8 cellular contexts compared by ENCODE assay signal in genomic region chr2:219253753-219254589, GRCh38. TPM values are rescaled to one million over a fixed set of nuclear protein-coding genes. Genes with fewer than 3 reads are reported as not detected.
DNase-seq lines count a peak whose midpoint lies in the region; ATAC-seq and TF ChIP-seq lines count a peak whose summit lies in the region.

TUBA4A (minus strand) TSS chr2:219253918; CDS start chr2:219253858, 60 bp downstream.

- no peak for TF ChIP-seq CTCF in fibroblast of villous mesenchyme (IDR thresholded peaks at IDR 0.05; ENCODE audit: insufficient read depth, low read depth, low read length)
- TF ChIP-seq CTCF in neural progenitor cell (IDR thresholded peaks at IDR 0.05): no peak

- H3K9ac ChIP-seq in neural progenitor cell (no peak within 1 kb of the TSS), stomach smooth muscle (ENCODE audit: low read length in 2 of 2) (peak within 1 kb of the TSS; percentile 73 to 86)

- H3K79me2 ChIP-seq in neural progenitor cell (ENCODE audit: low read depth): no peaks in the 10 kb centered on the region

- H3K4me2 ChIP-seq in neural progenitor cell: peak within 1 kb of the TSS; percentile 78

- H4K20me1 ChIP-seq in neural progenitor cell (ENCODE audit: low read depth): peaks cover 12% of the 10 kb centered on the region

- peaks cover 7% of the 10 kb centered on the region for H3K4me1 ChIP-seq in neural progenitor cell
- H3K4me1 ChIP-seq in stomach smooth muscle (ENCODE audit: control insufficient read depth, insufficient read depth, low read length): peaks cover 51% of the 10 kb centered on the region

- peak within 1 kb of the TSS; percentile 78 for H3K4me3 Mint-ChIP-seq in neural progenitor cell

- H3K27ac ChIP-seq in neural progenitor cell (no peak within 1 kb of the TSS), stomach smooth muscle (ENCODE audit: low read length) (peak within 1 kb of the TSS; percentile 90)

- H3K4me3 ChIP-seq in fibroblast of villous mesenchyme (ENCODE audit: low read depth, low read length) (peak within 1 kb of the TSS; percentile 57), neural progenitor cell (peak within 1 kb of the TSS; percentile 34), stomach smooth muscle (ENCODE audit: low read length in 2 of 2) (peak within 1 kb of the TSS; percentile 90 to 96)

- H3K27me3 Mint-ChIP-seq in neural progenitor cell (ENCODE audit: insufficient read depth, low read depth): peaks cover 64% of the 10 kb centered on the region

- H3K9me3 ChIP-seq in neural progenitor cell (ENCODE audit: low read depth) (no peaks in the 10 kb centered on the region), stomach smooth muscle (ENCODE audit: control insufficient read depth in 2 of 2, low read length in 2 of 2) (no peaks in the 10 kb centered on the region)

- peak within 1 kb of the TSS; percentile 6 for H2AFZ ChIP-seq in neural progenitor cell (replicated peaks)

- DNase-seq in DMS79 (lab: John Stamatoyannopoulos, UW): peak; percentile 33
- peak; percentile 46 for DNase-seq in KG1 (lab: John Stamatoyannopoulos, UW)
- DNase-seq in SHP77 treated with DMSO at 0.1 percent for 48 hours (lab: John Stamatoyannopoulos, UW): peak; percentile 61
- peak; percentile 96 for DNase-seq in activated effector memory CD4-positive, alpha-beta T cell treated with anti-CD3 and anti-CD28 coated beads, Interleukin-2, amount 50 U/mL, for 16 hours
- no peak for DNase-seq in fibroblast of villous mesenchyme (ENCODE audit: low read depth)
- DNase-seq in neural progenitor cell (ENCODE audit: low spot score): peak; percentile 86

- peak; percentile 47 for ATAC-seq in GM21576 (IDR thresholded peaks at IDR 0.05; ENCODE audit: unreplicated experiment)

- no peaks in the 10 kb centered on the region for H3K36me3 Mint-ChIP-seq in neural progenitor cell

- no peak within 1 kb of the TSS for H3K27ac Mint-ChIP-seq in neural progenitor cell

- peaks cover 13% of the 10 kb centered on the region for H3K4me1 Mint-ChIP-seq in neural progenitor cell

- peaks cover 3% of the 10 kb centered on the region for H3F3A ChIP-seq in neural progenitor cell (ENCODE audit: low read depth)

- peaks cover 81% of the 10 kb centered on the region for H3K27me3 ChIP-seq in neural progenitor cell
- no peaks in the 10 kb centered on the region for H3K27me3 ChIP-seq in stomach smooth muscle (ENCODE audit: control insufficient read depth in 1 of 2, insufficient read depth in 2 of 2, low read length in 2 of 2)

- no peaks in the 10 kb centered on the region for H3K9me3 Mint-ChIP-seq in neural progenitor cell

- H3K36me3 ChIP-seq in neural progenitor cell: no peaks in the 10 kb centered on the region
- H3K36me3 ChIP-seq in stomach smooth muscle (ENCODE audit: control insufficient read depth in 2 of 2, insufficient read depth in 2 of 2, low read length in 2 of 2): peaks cover 6 to 9% of the 10 kb centered on the region in 2 donors

RNA-seq across cellular contexts. Expression of gene TUBA4A, which starts in this region (rescaled TPM):
- total RNA-seq in fibroblast of villous mesenchyme (6.1 and 27.6 TPM in 2 replicates), neural progenitor cell (ENCODE audit: low replicate concordance) (0.56 TPM in 1 of 2 replicates, not detected in the other)

Comparison
In these comparisons a context has a peak if more than half of its experiments do, and no peak if none do; other contexts are left out.
1. Peak in DNase-seq, H3K4me3 ChIP-seq and H3K4me2 ChIP-seq in neural progenitor cell; RNA of the gene not detected or under 1 TPM.
2. H3K4me3 ChIP-seq: peak in every context shown above with its lines; median percentile 93 in stomach smooth muscle; 57 in fibroblast of villous mesenchyme; 34 in neural progenitor cell.